Comparison of ENCODE assay signal across 9 cellular contexts in the genomic region with DNA sequence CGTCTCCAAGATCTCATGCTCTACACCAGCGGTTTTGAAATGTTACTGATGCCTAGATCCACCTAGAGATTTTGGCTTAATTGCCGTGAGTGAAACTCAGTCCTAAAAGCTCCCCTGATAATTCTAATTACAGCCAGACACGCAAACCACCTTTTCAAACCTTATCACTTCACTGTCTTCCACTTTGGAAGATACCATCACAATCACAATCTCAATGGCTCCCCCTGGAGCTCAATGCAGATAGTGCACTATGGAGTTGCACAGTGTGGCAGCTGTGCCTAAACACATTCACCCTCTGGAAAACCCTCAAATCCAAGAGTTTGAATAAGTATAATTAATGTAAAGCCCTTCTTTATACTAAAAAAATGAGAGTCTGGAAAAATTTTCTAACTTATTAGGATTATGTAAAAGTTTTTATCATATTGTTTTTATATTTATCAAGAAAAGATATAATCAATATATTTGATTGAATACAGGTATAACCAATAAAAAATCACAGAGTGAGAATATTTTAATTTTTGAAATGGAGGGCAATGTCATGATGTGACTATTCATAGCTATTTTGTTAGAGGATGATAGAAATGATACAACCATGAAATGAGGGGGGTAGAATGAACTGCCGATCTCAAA.
DNase-seq lines count a peak whose midpoint lies in the region; ATAC-seq and TF ChIP-seq lines count a peak whose summit lies in the region.
"Had no signal": no experiment of that assay in that cellular context is flagged by ENCODE, and none has a peak within 500 bp of the region (broad histone marks: within the 10 kb centered on the region; RNA-seq: fewer than 3 reads in every experiment).

No MANE protein-coding gene starts in this region.

- ATAC-seq in GM19372 (IDR thresholded peaks at IDR 0.05; ENCODE audit: low read depth, unreplicated experiment) = peak; percentile 90
- peak; percentile 94 for ATAC-seq in HG03354 (IDR thresholded peaks at IDR 0.05; ENCODE audit: poor library complexity, severe bottlenecking, unreplicated experiment)
- no peak for ATAC-seq in HG03097 (IDR thresholded peaks at IDR 0.05; ENCODE audit: low FRiP score, unreplicated experiment)

- no peaks in the 10 kb centered on the region for H3K27me3 Mint-ChIP-seq in activated CD4-positive, alpha-beta memory T cell treated with anti-CD3 and anti-CD28 coated beads for 36 hours
- H3K27me3 Mint-ChIP-seq in osteocyte (ENCODE audit: unreplicated experiment) = peaks cover 32% of the 10 kb centered on the region

- no peak overlapping the region for H3K4me3 Mint-ChIP-seq in activated CD4-positive, alpha-beta memory T cell treated with anti-CD3 and anti-CD28 coated beads for 36 hours
- no peak overlapping the region for H3K4me3 Mint-ChIP-seq in osteocyte (ENCODE audit: unreplicated experiment)
- H3K4me3 Mint-ChIP-seq: T-helper 1 cell treated with Interleukin-12 subunit alpha and Interleukin-12 subunit beta and Interleukin-4 antibody, amounts not matched to agents 30 μg/mL and 1 μg/mL, for 36 hours had no signal

- H3K36me3 Mint-ChIP-seq in activated CD4-positive, alpha-beta memory T cell treated with anti-CD3 and anti-CD28 coated beads for 36 hours = no peaks in the 10 kb centered on the region
- H3K36me3 Mint-ChIP-seq in osteocyte (ENCODE audit: unreplicated experiment) = no peaks in the 10 kb centered on the region

- CTCF ChIA-PET in activated CD4-positive, alpha-beta memory T cell treated with anti-CD3 and anti-CD28 coated beads for 36 hours (lab: Charles Lee) = interaction anchor here (0.9 to 2.6 kb wide), 7 partner anchors 20 to 1001 kb away, joined by 3 to 8 read pairs (median 3); no protein-coding TSS in a partner anchor

- TF ChIP-seq CTCF in foreskin fibroblast (IDR thresholded peaks at IDR 0.05; ENCODE audit: low read depth, low read length) (peak; percentile 73), osteocyte (IDR thresholded peaks at IDR 0.05) (peak; percentile 90)

- DNase-seq in COLO829 (ENCODE audit: low spot score) (peak; percentile 18), NCI-H2227 treated with DMSO at 0.1 percent for 48 hours (lab: John Stamatoyannopoulos, UW) (peak; percentile 17), foreskin fibroblast (peak; percentile 16 to 65), osteocyte (ENCODE audit: extremely low spot score, unreplicated experiment) (no peak)
- DNase-seq in activated CD4-positive, alpha-beta memory T cell treated with anti-CD3 and anti-CD28 coated beads for 36 hours = peak; percentile 47

- intact Hi-C loops in activated CD4-positive, alpha-beta memory T cell treated with anti-CD3 and anti-CD28 coated beads for 36 hours (cut with micrococcal nuclease) = loop anchor here (1.0 kb wide), 1 partner anchor 641 kb away; no protein-coding TSS in a partner anchor

- H3K4me1 Mint-ChIP-seq in activated CD4-positive, alpha-beta memory T cell treated with anti-CD3 and anti-CD28 coated beads for 36 hours (ENCODE audit: low read depth) = no peaks in the 10 kb centered on the region
- no peaks in the 10 kb centered on the region for H3K4me1 Mint-ChIP-seq in osteocyte (ENCODE audit: unreplicated experiment)

- POLR2A ChIA-PET in activated CD4-positive, alpha-beta memory T cell treated with anti-CD3 and anti-CD28 coated beads for 36 hours (lab: Charles Lee) = no interaction called here

- no peaks in the 10 kb centered on the region for H3K9me3 Mint-ChIP-seq in activated CD4-positive, alpha-beta memory T cell treated with anti-CD3 and anti-CD28 coated beads for 36 hours
- no peaks in the 10 kb centered on the region for H3K9me3 Mint-ChIP-seq in osteocyte (ENCODE audit: unreplicated experiment)
- H3K9me3 Mint-ChIP-seq: T-helper 1 cell treated with Interleukin-12 subunit alpha and Interleukin-12 subunit beta and Interleukin-4 antibody, amounts not matched to agents 30 μg/mL and 1 μg/mL, for 36 hours had no signal

- no peak overlapping the region for H3K4me3 ChIP-seq in foreskin fibroblast (ENCODE audit: low read depth in 1 of 2, low read length in 2 of 2)

- no peak overlapping the region for H3K27ac Mint-ChIP-seq in activated CD4-positive, alpha-beta memory T cell treated with anti-CD3 and anti-CD28 coated beads for 36 hours
- H3K27ac Mint-ChIP-seq in osteocyte (ENCODE audit: unreplicated experiment) = no peak overlapping the region
- H3K27ac Mint-ChIP-seq: T-helper 1 cell treated with Interleukin-12 subunit alpha and Interleukin-12 subunit beta and Interleukin-4 antibody, amounts not matched to agents 30 μg/mL and 1 μg/mL, for 36 hours had no signal
